9 cellular contexts compared by ENCODE assay signal in genomic region chr13:20127263-20127562, GRCh38. TPM values are rescaled to one million over a fixed set of nuclear protein-coding genes. Genes with fewer than 3 reads are reported as not detected.
DNase-seq lines count a peak whose midpoint lies in the region; ATAC-seq, FAIRE-seq and TF ChIP-seq lines count a peak whose summit lies in the region.
"Had no signal": no experiment of that assay in that cellular context is flagged by ENCODE, and none has a peak within 500 bp of the region (broad histone marks: within the 10 kb centered on the region; RNA-seq: fewer than 3 reads in every experiment).

No MANE protein-coding gene starts in this region.

- no peaks in the 10 kb centered on the region for H3K9me3 ChIP-seq in breast epithelium

- no peak for FAIRE-seq in RCC 7860 (lab: Jason Lieb, UNC)

- H3K27ac ChIP-seq in HL-60 (replicated peaks) (peak overlapping the region; percentile 85), breast epithelium (peak overlapping the region; percentile 83 to 88)

- H3K4me1 Mint-ChIP-seq in mesothelial cell of epicardium, result peaks cover 5% of the 10 kb centered on the region

- H3K4me1 ChIP-seq in breast epithelium, result no peaks in the 10 kb centered on the region

- no peaks in the 10 kb centered on the region for H3K36me3 ChIP-seq in breast epithelium

- H3K27ac Mint-ChIP-seq in mesothelial cell of epicardium, result no peak overlapping the region

- no peak for ATAC-seq in HG03095 (IDR thresholded peaks at IDR 0.05; ENCODE audit: unreplicated experiment)

- TF ChIP-seq CTCF in GM12875 (IDR thresholded peaks at IDR 0.05; ENCODE audit: borderline replicate concordance, insufficient read depth, low read depth, low read length) (no peak), HL-60 (IDR thresholded peaks at IDR 0.05; ENCODE audit: insufficient read depth, low read length) (no peak), breast epithelium (IDR thresholded peaks at IDR 0.05) (no peak), mesothelial cell of epicardium (IDR thresholded peaks at IDR 0.05; ENCODE audit: unreplicated experiment) (no peak), lower leg skin (IDR thresholded peaks at IDR 0.05) (no peak)

- H3K27me3 ChIP-seq in HL-60 (ENCODE audit: insufficient read depth, poor library complexity, severe bottlenecking) (no peaks in the 10 kb centered on the region), breast epithelium (no peaks in the 10 kb centered on the region)

- peak; percentile 62 to 73 for DNase-seq in HL-60 (ENCODE audit: low read depth in 1 of 2, low spot score in 1 of 2)
- no peak for DNase-seq in breast epithelium (ENCODE audit: low spot score in 2 of 2)
- DNase-seq in mesothelial cell of epicardium (ENCODE audit: low spot score in 2 of 2, unreplicated experiment in 2 of 2), result no peak
- DNase-seq in mucosa of gallbladder (ENCODE audit: low spot score), result no peak
- DNase-seq in RCC 7860 (ENCODE audit: low spot score), result no peak
- no peak for DNase-seq in lower leg skin (ENCODE audit: low spot score in 2 of 2)

- H3K9me3 Mint-ChIP-seq in mesothelial cell of epicardium, result no peaks in the 10 kb centered on the region

- WGBS in lower leg skin, 2 donors, result 17 to 28% methylated on average over 6 of the region's 6 CpGs

- no peak for TF ChIP-seq POLR2A in breast epithelium (IDR thresholded peaks at IDR 0.05)
- no peak for TF ChIP-seq POLR2A in lower leg skin (IDR thresholded peaks at IDR 0.05)

- intact Hi-C loops in breast epithelium (cut with DNase I; ENCODE audit: low total_unique reads) (no loop called here), lower leg skin (cut with DNase I; ENCODE audit: low total_unique reads) (no loop called here)

- peaks cover 14% of the 10 kb centered on the region for H3K27me3 Mint-ChIP-seq in mesothelial cell of epicardium (ENCODE audit: low read depth)

- H3K4me3 ChIP-seq in GM12875 (ENCODE audit: low read depth, low read length), result peak overlapping the region; percentile 57
- H3K4me3 ChIP-seq in HL-60 (replicated peaks; ENCODE audit: insufficient read depth, low read length), result peak overlapping the region; percentile 63
- peak overlapping the region; percentile 54 to 78 (median 57) for H3K4me3 ChIP-seq in breast epithelium
- no peak overlapping the region for H3K4me3 ChIP-seq in lower leg skin (ENCODE audit: low read depth, poor library complexity, severe bottlenecking)

- H3K4me3 Mint-ChIP-seq in mesothelial cell of epicardium, result peak overlapping the region; percentile 65

- H3K36me3 Mint-ChIP-seq in mesothelial cell of epicardium, result no peaks in the 10 kb centered on the region

RNA-seq across cellular contexts. Expression of gene GJA3, which starts 33.6 kb away (rescaled TPM):
- total RNA-seq in breast epithelium (under 1 TPM in 1 of 3 donors, not detected in 2; 0.29 TPM), mesothelial cell of epicardium (4.4 to 5.3 TPM (median 5.2 TPM) in 3 replicates), mucosa of gallbladder (1.7 TPM), lower leg skin (under 1 TPM in 3 of 4 donors, not detected in 1; 0.04 to 0.52 (median 0.32) TPM)
- total RNA-seq: lung microvascular endothelial cell had no signal

Comparison
In these comparisons a context has a peak if more than half of its experiments do, and no peak if none do; other contexts are left out.
1. DNase-seq: peak in HL-60 (2 of 2); none in breast epithelium (0 of 2), mesothelial cell of epicardium (0 of 2), mucosa of gallbladder (single experiment), RCC 7860 (single experiment) and lower leg skin (0 of 2).